Comparison of ENCODE assay signal across 20 cellular contexts in genomic region chr7:92758796-92759431, GRCh38.
DNase-seq lines count a peak whose midpoint lies in the region; ATAC-seq, FAIRE-seq and TF ChIP-seq lines count a peak whose summit lies in the region.
"Had no signal": no experiment of that assay in that cellular context is flagged by ENCODE, and none has a peak within 500 bp of the region (broad histone marks: within the 10 kb centered on the region; RNA-seq: fewer than 3 reads in every experiment).

No MANE protein-coding gene starts in this region.

- peaks cover 21% of the 10 kb centered on the region for H3K36me3 Mint-ChIP-seq in astrocyte (ENCODE audit: low read depth, unreplicated experiment)

- H3K9me3 ChIP-seq in BLaER1, result peaks cover 6% of the 10 kb centered on the region; the same call in 1 of the 2 replicates
- H3K9me3 ChIP-seq in HUES48 (ENCODE audit: control insufficient read depth, insufficient read depth, low read length), result no peaks in the 10 kb centered on the region
- H3K9me3 ChIP-seq in astrocyte (ENCODE audit: insufficient read depth, low read depth, low read length), result no peaks in the 10 kb centered on the region
- H3K9me3 ChIP-seq: tibial artery had no signal

- H3K4ac ChIP-seq in mesendoderm (ENCODE audit: low read depth, low read length), result no peak overlapping the region

- no peak overlapping the region for H2BK120ac ChIP-seq in mesendoderm (ENCODE audit: low read depth, low read length)

- H3K27ac ChIP-seq in BLaER1, result no peak overlapping the region
- H3K27ac ChIP-seq in HUES48 (ENCODE audit: low read depth, low read length), result peak overlapping the region; percentile 21
- H3K27ac ChIP-seq in astrocyte (ENCODE audit: low read depth, low read length), result no peak overlapping the region
- no peak overlapping the region for H3K27ac ChIP-seq in mesendoderm (ENCODE audit: low read depth, low read length)
- H3K27ac ChIP-seq: foreskin keratinocyte, tibial artery had no signal

- H3K79me1 ChIP-seq in mesendoderm (ENCODE audit: low read length), result no peaks in the 10 kb centered on the region

- H3K27me3 ChIP-seq in BLaER1 (no peaks in the 10 kb centered on the region), HUES48 (ENCODE audit: control insufficient read depth, insufficient read depth, low read length) (no peaks in the 10 kb centered on the region), astrocyte (ENCODE audit: insufficient read depth, low read length) (no peaks in the 10 kb centered on the region), mesendoderm (ENCODE audit: insufficient read depth, low read length, poor library complexity) (no peaks in the 10 kb centered on the region)
- H3K27me3 ChIP-seq: foreskin keratinocyte, tibial artery had no signal

- H3K4me1 ChIP-seq in BLaER1, result peaks cover 59% of the 10 kb centered on the region
- peaks cover 63% of the 10 kb centered on the region for H3K4me1 ChIP-seq in HUES48 (ENCODE audit: control insufficient read depth, insufficient read depth, low read length)
- H3K4me1 ChIP-seq in astrocyte (ENCODE audit: insufficient read depth, low read length), result peaks cover 28% of the 10 kb centered on the region
- peaks cover 6% of the 10 kb centered on the region for H3K4me1 ChIP-seq in mesendoderm (ENCODE audit: control insufficient read depth, low read depth, low read length)

- H4K5ac ChIP-seq in mesendoderm (ENCODE audit: low read length), result no peak overlapping the region

- no peak overlapping the region for H3K23ac ChIP-seq in mesendoderm (ENCODE audit: low read length)

- H2BK15ac ChIP-seq in mesendoderm (replicated peaks; ENCODE audit: low read depth), result no peak overlapping the region

- H3K4me3 Mint-ChIP-seq in astrocyte (ENCODE audit: unreplicated experiment), result no peak overlapping the region
- H3K4me3 Mint-ChIP-seq: activated CD4-positive, alpha-beta T cell treated with anti-CD3 and anti-CD28 coated beads, Interleukin-2, amount 10 ng/mL, durations not matched to agents 24 days and 14 days; activated naive CD4-positive, alpha-beta T cell treated with anti-CD3 and anti-CD28 coated beads, Interleukin-2, amount 10 ng/mL, durations not matched to agents 7 days and 5 days; CD8-positive, alpha-beta T cell had no signal

- peaks cover 30% of the 10 kb centered on the region for H3K4me1 Mint-ChIP-seq in astrocyte (ENCODE audit: low read depth, unreplicated experiment)

- H3K27ac Mint-ChIP-seq in astrocyte (ENCODE audit: unreplicated experiment), result no peak overlapping the region
- H3K27ac Mint-ChIP-seq: activated naive CD4-positive, alpha-beta T cell treated with anti-CD3 and anti-CD28 coated beads, Interleukin-2, amount 10 ng/mL, durations not matched to agents 7 days and 5 days; CD8-positive, alpha-beta T cell had no signal

- H4K8ac ChIP-seq in mesendoderm (ENCODE audit: low read depth, low read length), result no peak overlapping the region

- no peak overlapping the region for H2AK5ac ChIP-seq in mesendoderm (ENCODE audit: low read length)

- no CpG with 5 or more reads among the region's 2 CpGs for WGBS in mesendoderm (ENCODE audit: extremely low coverage, insufficient coverage, low lambda C conversion rate)

- H3K79me2 ChIP-seq in astrocyte (ENCODE audit: insufficient read depth, low read length) (peaks cover 80% of the 10 kb centered on the region), mesendoderm (ENCODE audit: control insufficient read depth, insufficient read depth, low read length) (no peaks in the 10 kb centered on the region)

- no peak for TF ChIP-seq CTCF in astrocyte (IDR thresholded peaks at IDR 0.05; ENCODE audit: insufficient read depth, low read depth, low read length)

- H3K4me3 ChIP-seq in BLaER1 (no peak overlapping the region), HUES48 (ENCODE audit: low read depth, low read length) (no peak overlapping the region), astrocyte (ENCODE audit: insufficient read depth, low read depth, low read length) (no peak overlapping the region), mesendoderm (ENCODE audit: low read length) (no peak overlapping the region)
- H3K4me3 ChIP-seq: tibial artery had no signal

- no peaks in the 10 kb centered on the region for H3K27me3 Mint-ChIP-seq in astrocyte (ENCODE audit: low read depth, unreplicated experiment)
- H3K27me3 Mint-ChIP-seq: activated CD4-positive, alpha-beta T cell treated with anti-CD3 and anti-CD28 coated beads, Interleukin-2, amount 10 ng/mL, durations not matched to agents 24 days and 14 days; activated naive CD4-positive, alpha-beta T cell treated with anti-CD3 and anti-CD28 coated beads, Interleukin-2, amount 10 ng/mL, durations not matched to agents 7 days and 5 days had no signal

- no peak overlapping the region for H3K18ac ChIP-seq in mesendoderm (ENCODE audit: low read length)

- H3K4me2 ChIP-seq in BLaER1, result peak overlapping the region; percentile 23; the same call in 1 of the 2 replicates
- H3K4me2 ChIP-seq in astrocyte (ENCODE audit: low read length), result no peak overlapping the region
- H3K4me2 ChIP-seq in mesendoderm (ENCODE audit: low read length), result no peak overlapping the region

- no peaks in the 10 kb centered on the region for H4K20me1 ChIP-seq in BLaER1
- peaks cover 4% of the 10 kb centered on the region for H4K20me1 ChIP-seq in astrocyte (ENCODE audit: insufficient read depth, low read length)

- no peak overlapping the region for H2BK5ac ChIP-seq in mesendoderm (ENCODE audit: low read length)

- no peak overlapping the region for H2AFZ ChIP-seq in astrocyte (ENCODE audit: low read depth, low read length)

- no peak for FAIRE-seq in astrocyte (lab: Jason Lieb, UNC)

- peak; percentile 91 for DNase-seq in astrocyte (ENCODE audit: low read depth)
- peak; percentile 16 for DNase-seq in mesendoderm
- DNase-seq in RKO (ENCODE audit: low spot score), result no peak
- no peak for DNase-seq in activated CD4-positive, alpha-beta T cell treated with anti-CD3 and anti-CD28 coated beads, Interleukin-2, amount 50 U/mL, for 48 hours
- DNase-seq in NCI-H187 treated with DMSO at 0.1 percent for 48 hours (lab: John Stamatoyannopoulos, UW), result no peak
- DNase-seq: activated CD4-positive, alpha-beta T cell treated with anti-CD3 and anti-CD28 coated beads, Interleukin-2, amount 10 ng/mL, durations not matched to agents 24 days and 14 days; activated naive CD4-positive, alpha-beta T cell treated with anti-CD3 and anti-CD28 coated beads, Interleukin-2, amount 10 ng/mL, durations not matched to agents 7 days and 5 days; CD8-positive, alpha-beta T cell; foreskin keratinocyte; HCEC 1CT; Kasumi-1; midbrain; NCI-H1105; NCI-H748 treated with DMSO at 0.1 percent for 48 hours; stimulated activated naive CD4-positive, alpha-beta T cell; tibial artery had no signal

- no peak overlapping the region for H3K56ac ChIP-seq in mesendoderm (ENCODE audit: low read length)

- H3K36me3 ChIP-seq in BLaER1, result peaks cover 13% of the 10 kb centered on the region
- no peaks in the 10 kb centered on the region; the same call in 1 of the 2 replicates for H3K36me3 ChIP-seq in HUES48 (ENCODE audit: control insufficient read depth, insufficient read depth, low read length)
- no peaks in the 10 kb centered on the region for H3K36me3 ChIP-seq in astrocyte (ENCODE audit: insufficient read depth, low read length)
- no peaks in the 10 kb centered on the region for H3K36me3 ChIP-seq in mesendoderm (ENCODE audit: control insufficient read depth, insufficient read depth, low read length)
- H3K36me3 ChIP-seq: tibial artery had no signal

- no peak for ATAC-seq in GM18502 (IDR thresholded peaks at IDR 0.05; ENCODE audit: poor library complexity, unreplicated experiment)
- ATAC-seq: CD8-positive, alpha-beta T cell; foreskin keratinocyte; SK-N-SH treated with all-trans-retinoic acid at 6 μM for 48 hours had no signal

- H3K9me3 Mint-ChIP-seq in astrocyte (ENCODE audit: unreplicated experiment), result no peaks in the 10 kb centered on the region
- H3K9me3 Mint-ChIP-seq: activated naive CD4-positive, alpha-beta T cell treated with anti-CD3 and anti-CD28 coated beads, Interleukin-2, amount 10 ng/mL, durations not matched to agents 7 days and 5 days; CD8-positive, alpha-beta T cell had no signal

- H3K9ac ChIP-seq in BLaER1, result no peak overlapping the region
- no peak overlapping the region for H3K9ac ChIP-seq in HUES48 (ENCODE audit: low read depth, low read length)
- H3K9ac ChIP-seq in astrocyte (ENCODE audit: low read length), result no peak overlapping the region
- H3K9ac ChIP-seq in mesendoderm (ENCODE audit: low read length), result no peak overlapping the region

Comparison
In these comparisons a context has a peak if more than half of its experiments do, and no peak if none do; other contexts are left out.
1. DNase-seq: peak in astrocyte (single experiment) and mesendoderm (single experiment); none in RKO (single experiment), activated CD4-positive, alpha-beta T cell treated with anti-CD3 and anti-CD28 coated beads, Interleukin-2, amount 50 U/mL, for 48 hours (0 of 2) and NCI-H187 treated with DMSO at 0.1 percent for 48 hours (single experiment).